8 cellular contexts compared by ENCODE assay signal in genomic region chr11:35173620-35174278, GRCh38. TPM values are rescaled to one million over a fixed set of nuclear protein-coding genes. Genes with fewer than 3 reads are reported as not detected.
DNase-seq lines count a peak whose midpoint lies in the region; ATAC-seq and TF ChIP-seq lines count a peak whose summit lies in the region.
"Had no signal": no experiment of that assay in that cellular context is flagged by ENCODE, and none has a peak within 500 bp of the region (broad histone marks: within the 10 kb centered on the region; RNA-seq: fewer than 3 reads in every experiment).

No MANE protein-coding gene starts in this region.

- peak in 1 of 2 experiments; percentile 84 for DNase-seq in PC-9
- DNase-seq in esophagus muscularis mucosa (ENCODE audit: extremely low spot score): no peak
- DNase-seq in stomach: no peak
- DNase-seq in SIG-M5 treated with dmso at 0.1 percent for 504 hours (lab: John Stamatoyannopoulos, UW; ENCODE audit: unreplicated experiment): no peak
- DNase-seq in head of caudate nucleus: no peak
- DNase-seq: posterior cingulate gyrus had no signal

- no peak overlapping the region for H2AFZ ChIP-seq in PC-9

- H3K9me3 ChIP-seq in PC-9 (ENCODE audit: insufficient read depth, low read depth): no peaks in the 10 kb centered on the region
- no peaks in the 10 kb centered on the region for H3K9me3 ChIP-seq in esophagus muscularis mucosa
- H3K9me3 ChIP-seq in stomach: no peaks in the 10 kb centered on the region

- peaks cover 92% of the 10 kb centered on the region for H3F3A ChIP-seq in PC-9 (ENCODE audit: insufficient read depth, low read depth)

- H3K36me3 ChIP-seq in PC-9 (ENCODE audit: low read depth) (peaks cover 75% of the 10 kb centered on the region), esophagus muscularis mucosa (peaks cover 8 to 25% (median 19%) of the 10 kb centered on the region in 4 donors), stomach (peaks cover 9 to 26% (median 22%) of the 10 kb centered on the region in 4 donors)

- no peaks in the 10 kb centered on the region for H3K9me2 ChIP-seq in PC-9 (ENCODE audit: insufficient read depth)

- H3K79me2 ChIP-seq in PC-9 (ENCODE audit: low read depth): peaks cover 99% of the 10 kb centered on the region

- no TSS peak for BruUV-seq in PC-9 (replicated peaks; lab: Mats Ljungman, UMichigan)

- TF ChIP-seq EP300 in esophagus muscularis mucosa (IDR thresholded peaks at IDR 0.05) (no peak), stomach (IDR thresholded peaks at IDR 0.05) (no peak)

- TF ChIP-seq POLR2A in esophagus muscularis mucosa (IDR thresholded peaks at IDR 0.05; ENCODE audit: low read depth): no peak
- no peak for TF ChIP-seq POLR2A in stomach (IDR thresholded peaks at IDR 0.05)

- no peaks in the 10 kb centered on the region for H4K20me1 ChIP-seq in PC-9 (ENCODE audit: insufficient read depth)

- H3K27me3 ChIP-seq in PC-9 (ENCODE audit: insufficient read depth, low read depth) (no peaks in the 10 kb centered on the region), esophagus muscularis mucosa (no peaks in the 10 kb centered on the region), stomach (no peaks in the 10 kb centered on the region)

- TF ChIP-seq CTCF in PC-9 (conservative IDR thresholded peaks at IDR 0.05) (no peak), esophagus muscularis mucosa (IDR thresholded peaks at IDR 0.05) (no peak), stomach (IDR thresholded peaks at IDR 0.05) (no peak)

- H3K4me1 ChIP-seq in PC-9 (replicated peaks; ENCODE audit: insufficient read depth) (peaks cover 95% of the 10 kb centered on the region), esophagus muscularis mucosa (peaks cover 31 to 80% (median 63%) of the 10 kb centered on the region in 4 donors), stomach (peaks cover 31 to 91% (median 58%) of the 10 kb centered on the region in 4 donors)

- POLR2A ChIA-PET in PC-9 (lab: Charles Lee; ENCODE audit: unreplicated experiment): interaction anchor here (0.6 to 0.8 kb wide), 4 partner anchors 10 to 242 kb away, joined by 3 to 6 read pairs (median 4); no protein-coding TSS in a partner anchor

- H3K4me3 ChIP-seq in PC-9 (peak overlapping the region; percentile 33; the same call in 1 of the 2 replicates), esophagus muscularis mucosa (no peak overlapping the region), stomach (no peak overlapping the region)

- ATAC-seq in GM21447 (IDR thresholded peaks at IDR 0.05; ENCODE audit: unreplicated experiment) (peak; percentile 34), HG02759 (IDR thresholded peaks at IDR 0.05; ENCODE audit: unreplicated experiment) (no peak)

- CTCF ChIA-PET in PC-9 (lab: Charles Lee): no interaction called here

- H3K4me2 ChIP-seq in PC-9: peak overlapping the region; percentile 81

- WGBS in esophagus muscularis mucosa: 67% methylated on average over 2 of the region's 2 CpGs
- WGBS in stomach, 5 donors: 32 to 56% (median 48%) methylated on average over 2 of the region's 2 CpGs

- intact Hi-C loops in PC-9 (cut with micrococcal nuclease; ENCODE audit: unreplicated experiment): loop anchor here (1.0 kb wide), 2 partner anchors 29 to 164 kb away; no protein-coding TSS in a partner anchor
- intact Hi-C loops in esophagus muscularis mucosa (cut with DNase I): no loop called here
- intact Hi-C loops in stomach (cut with DNase I; ENCODE audit: low total_unique reads): no loop called here
- intact Hi-C loops in head of caudate nucleus (cut with DNase I): no loop called here

- H3K27ac ChIP-seq in PC-9: peak overlapping the region; percentile 92
- H3K27ac ChIP-seq in esophagus muscularis mucosa (replicated peaks in 1 of 4): peak overlapping the region; percentile 42 to 64 (median 59)
- H3K27ac ChIP-seq in stomach: peak overlapping the region; percentile 1 to 85 (median 61)

RNA-seq across cellular contexts. Expression of gene CD44, which starts 34.8 kb away (rescaled TPM):
- 775 and 872 TPM in 2 replicates for total RNA-seq in PC-9 (2021)
- 100 to 1,000 TPM; 212 to 292 (median 275) TPM for total RNA-seq in esophagus muscularis mucosa
- 100 to 1,000 TPM in 3 of 5 donors, 10 to 100 TPM in 2; 47.5 to 229 (median 176) TPM for total RNA-seq in stomach
- 100 to 1,000 TPM in 1 of 3 donors, 10 to 100 TPM in 2; 52.4 to 125 (median 65.5) TPM for polyA plus RNA-seq in stomach
